Comparison of ENCODE assay signal across 26 cellular contexts in genomic region chr2:36577884-36578283, GRCh38. TPM values are rescaled to one million over a fixed set of nuclear protein-coding genes. Genes with fewer than 3 reads are reported as not detected.
DNase-seq lines count a peak whose midpoint lies in the region; ATAC-seq, FAIRE-seq and TF ChIP-seq lines count a peak whose summit lies in the region.
"Had no signal": no experiment of that assay in that cellular context is flagged by ENCODE, and none has a peak within 500 bp of the region (broad histone marks: within the 10 kb centered on the region; RNA-seq: fewer than 3 reads in every experiment).

No MANE protein-coding gene starts in this region.

- H3K79me2 ChIP-seq in PC-9 (ENCODE audit: low read depth): no peaks in the 10 kb centered on the region
- peaks cover 6% of the 10 kb centered on the region for H3K79me2 ChIP-seq in hepatocyte

- H3K4me3 ChIP-seq in PC-9 (no peak overlapping the region), hepatocyte (no peak overlapping the region), skeletal muscle tissue (ENCODE audit: low read length in 3 of 3) (no peak overlapping the region)

- peaks cover 21% of the 10 kb centered on the region for H3F3A ChIP-seq in PC-9 (ENCODE audit: insufficient read depth, low read depth)

- H3K27ac ChIP-seq in PC-9 (peak overlapping the region; percentile 62), hepatocyte (peak overlapping the region; percentile 85), skeletal muscle tissue (ENCODE audit: low read depth, low read length) (peak overlapping the region; percentile 20)
- H3K27ac ChIP-seq: C4-2B had no signal

- H3K4me1 ChIP-seq in PC-9 (replicated peaks; ENCODE audit: insufficient read depth) (peaks cover 26% of the 10 kb centered on the region), hepatocyte (ENCODE audit: insufficient read depth) (peaks cover 14% of the 10 kb centered on the region), skeletal muscle tissue (ENCODE audit: control insufficient read depth in 3 of 3, insufficient read depth in 3 of 3, low read length in 3 of 3) (peaks cover 10 to 36% (median 15%) of the 10 kb centered on the region in 3 donors)
- H3K4me1 ChIP-seq: Caco-2 had no signal

- TF ChIP-seq POLR2A in H54 (IDR thresholded peaks at IDR 0.05; ENCODE audit: low read depth, low read length): no peak

- WGBS in hepatocyte (ENCODE audit: low lambda C conversion rate, missing lambda C conversion rate): 99% methylated on average over 2 of the region's 2 CpGs

- intact Hi-C loops in PC-9 (cut with micrococcal nuclease; ENCODE audit: unreplicated experiment) (no loop called here), head of caudate nucleus (cut with DNase I) (no loop called here)

- POLR2A ChIA-PET in PC-9 (lab: Charles Lee; ENCODE audit: unreplicated experiment): interaction anchor here (0.6 kb wide), 1 partner anchor 80 kb away, joined by 3 read pairs; no protein-coding TSS in a partner anchor

- H3K4me2 ChIP-seq in PC-9 (no peak overlapping the region), hepatocyte (no peak overlapping the region)
- H3K4me2 ChIP-seq: SK-N-SH had no signal

- no peak overlapping the region for H2AFZ ChIP-seq in PC-9
- H2AFZ ChIP-seq in hepatocyte: no peak overlapping the region

- H4K20me1 ChIP-seq in PC-9 (ENCODE audit: insufficient read depth): no peaks in the 10 kb centered on the region
- no peaks in the 10 kb centered on the region for H4K20me1 ChIP-seq in hepatocyte (ENCODE audit: insufficient read depth, poor library complexity, severe bottlenecking)

- ATAC-seq in HG02870 (IDR thresholded peaks at IDR 0.05; ENCODE audit: unreplicated experiment): no peak
- no peak for ATAC-seq in HG02973 (IDR thresholded peaks at IDR 0.05; ENCODE audit: unreplicated experiment)
- ATAC-seq: CD8-positive, alpha-beta T cell had no signal

- CTCF ChIA-PET in PC-9 (lab: Charles Lee): no interaction called here

- no peak for TF ChIP-seq CTCF in PC-9 (conservative IDR thresholded peaks at IDR 0.05)
- TF ChIP-seq CTCF in hepatocyte (IDR thresholded peaks at IDR 0.05; ENCODE audit: poor library complexity): no peak

- H3K9me3 ChIP-seq in PC-9 (ENCODE audit: insufficient read depth, low read depth) (no peaks in the 10 kb centered on the region), hepatocyte (ENCODE audit: low read depth) (no peaks in the 10 kb centered on the region), skeletal muscle tissue (ENCODE audit: control insufficient read depth in 3 of 3, low read length in 3 of 3) (no peaks in the 10 kb centered on the region)
- H3K9me3 ChIP-seq: Caco-2, SK-N-SH had no signal

- H3K36me3 ChIP-seq in PC-9 (ENCODE audit: low read depth) (peaks cover 61% of the 10 kb centered on the region), hepatocyte (replicated peaks; ENCODE audit: insufficient read depth, low read depth) (no peaks in the 10 kb centered on the region), skeletal muscle tissue (ENCODE audit: control insufficient read depth in 3 of 3, insufficient read depth in 3 of 3, low read length in 3 of 3) (peaks cover 4 to 51% (median 50%) of the 10 kb centered on the region in 3 donors)

- no peak overlapping the region for H3K9ac ChIP-seq in skeletal muscle tissue (ENCODE audit: low read depth in 1 of 3, low read length in 3 of 3)
- H3K9ac ChIP-seq: SK-N-SH had no signal

- BruUV-seq in PC-9 (replicated peaks; lab: Mats Ljungman, UMichigan): no TSS peak

- H3K27me3 ChIP-seq in PC-9 (ENCODE audit: insufficient read depth, low read depth) (no peaks in the 10 kb centered on the region), hepatocyte (no peaks in the 10 kb centered on the region), skeletal muscle tissue (ENCODE audit: control insufficient read depth in 3 of 3, insufficient read depth in 3 of 3, low read length in 3 of 3) (no peaks in the 10 kb centered on the region)

- DNase-seq in H54 (ENCODE audit: insufficient read length, low spot score) (no peak), PC-9 (no peak), hepatocyte (ENCODE audit: low spot score) (no peak), LoVo (ENCODE audit: low spot score) (no peak), head of caudate nucleus (no peak)
- DNase-seq: Caco-2; CD8-positive, alpha-beta T cell; DMS 273 treated with DMSO at 0.1 percent for 48 hours; DMS79; EL; GF-D8; GOT3; HCEC 1CT; NCI-H1092 treated with DMSO at 0.1 percent for 48 hours; NCI-H1436; NCI-H187; NCI-H2171 treated with DMSO at 0.1 percent for 48 hours; NCI-H345; NCI-H510A treated with DMSO at 0.1 percent for 48 hours; SIG-M5; SK-N-SH had no signal

- FAIRE-seq in H54 (lab: Jason Lieb, UNC): peak; percentile 41
- FAIRE-seq: GM12891 had no signal

- H3K9me2 ChIP-seq in PC-9 (ENCODE audit: insufficient read depth) (no peaks in the 10 kb centered on the region), hepatocyte (replicated peaks; ENCODE audit: insufficient read depth) (no peaks in the 10 kb centered on the region)
- H3K9me2 ChIP-seq: SK-N-SH had no signal

RNA-seq across cellular contexts. Expression of gene FEZ2, which starts 20.1 kb away (rescaled TPM):
- total RNA-seq in PC-9 (2021): 33.9 and 36.1 TPM in 2 replicates
- total RNA-seq in hepatocyte: 44.0 and 45.2 TPM in 2 replicates
- 14.5 and 19.4 TPM in 2 replicates for polyA plus RNA-seq in hepatocyte
- total RNA-seq in skeletal muscle tissue: 61.6 TPM

Comparison
In these comparisons a context has a peak if more than half of its experiments do, and no peak if none do; other contexts are left out.
1. H3K27ac ChIP-seq: peak in every context shown above with its lines; median percentile 85 in hepatocyte; 62 in PC-9; 20 in skeletal muscle tissue.